In the genomic region with DNA sequence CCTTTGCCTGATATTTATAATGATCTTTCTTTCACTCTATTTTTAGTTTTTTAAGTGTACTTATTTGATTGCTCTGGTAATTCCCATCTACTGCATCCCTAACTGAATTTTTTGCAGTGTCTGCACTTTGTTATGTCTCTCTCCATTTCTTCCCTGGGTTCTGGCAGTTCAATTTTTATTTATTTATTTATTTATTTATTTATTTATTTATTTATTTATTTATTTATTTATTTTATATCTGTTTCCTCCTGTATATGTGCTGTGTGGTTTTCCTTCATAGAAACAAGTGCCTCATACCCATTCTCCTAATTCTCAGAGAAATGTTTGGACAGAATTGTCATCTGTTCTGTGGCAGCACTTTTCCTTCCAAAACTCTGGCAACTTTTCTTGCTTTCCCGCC, we compare ENCODE assay signal across 17 cellular contexts.
DNase-seq lines count a peak whose midpoint lies in the region; TF ChIP-seq lines count a peak whose summit lies in the region.
"Had no signal": no experiment of that assay in that cellular context is flagged by ENCODE, and none has a peak within 500 bp of the region (broad histone marks: within the 10 kb centered on the region; RNA-seq: fewer than 3 reads in every experiment).

No MANE protein-coding gene starts in this region.

- H3K27ac ChIP-seq in 22Rv1 (peak overlapping the region; percentile 49), HEK293 (ENCODE audit: extremely low read depth, low read depth, low read length) (no peak overlapping the region), VCaP (peak overlapping the region; percentile 73), esophagus muscularis mucosa (replicated peaks in 1 of 4) (no peak overlapping the region)
- H3K27ac ChIP-seq: BLaER1, C4-2B, GM23248 had no signal

- H3K36me3 ChIP-seq in HEK293 (ENCODE audit: control insufficient read depth in 2 of 2, insufficient read depth in 1 of 2, low read length in 2 of 2) (no peaks in the 10 kb centered on the region), esophagus muscularis mucosa (no peaks in the 10 kb centered on the region)
- H3K36me3 ChIP-seq: BLaER1 had no signal

- H3K27me3 ChIP-seq in esophagus muscularis mucosa, result no peaks in the 10 kb centered on the region
- H3K27me3 ChIP-seq: BLaER1 had no signal

- 85% methylated on average over 1 of the region's 1 CpG for WGBS in esophagus muscularis mucosa

- H3K4me1 ChIP-seq in HEK293 (ENCODE audit: control insufficient read depth, insufficient read depth, low read length), result no peaks in the 10 kb centered on the region
- H3K4me1 ChIP-seq in esophagus muscularis mucosa, result no peaks in the 10 kb centered on the region
- H3K4me1 ChIP-seq: BLaER1, Caco-2 had no signal

- TF ChIP-seq CTCF in 22Rv1 (IDR thresholded peaks at IDR 0.05), result no peak
- TF ChIP-seq CTCF in HEK293 (tag by site-specific recombination; IDR thresholded peaks at IDR 0.05), result no peak
- TF ChIP-seq CTCF in VCaP (conservative IDR thresholded peaks at IDR 0.05), result no peak
- no peak for TF ChIP-seq CTCF in esophagus muscularis mucosa (IDR thresholded peaks at IDR 0.05)

- intact Hi-C loops in head of caudate nucleus (cut with DNase I), result no loop called here
- intact Hi-C loops in esophagus muscularis mucosa (cut with DNase I), result no loop called here

- no peaks in the 10 kb centered on the region for H3K9me3 ChIP-seq in HEK293 (ENCODE audit: control insufficient read depth, insufficient read depth, low read depth, low read length)
- no peaks in the 10 kb centered on the region for H3K9me3 ChIP-seq in esophagus muscularis mucosa
- H3K9me3 ChIP-seq: BLaER1, Caco-2 had no signal

- no peak overlapping the region for H3K4me3 ChIP-seq in HEK293 (ENCODE audit: low read depth, low read length)
- H3K4me3 ChIP-seq in esophagus muscularis mucosa, result no peak overlapping the region
- H3K4me3 ChIP-seq: BLaER1, GM23248 had no signal

- CTCF ChIA-PET in HEK293 (lab: Yijun Ruan, JAX), result no interaction called here

- DNase-seq in head of caudate nucleus, result no peak
- DNase-seq in hypothalamus (lab: John Stamatoyannopoulos, UW), result no peak
- DNase-seq in esophagus muscularis mucosa (ENCODE audit: extremely low spot score), result no peak
- DNase-seq: 8988T; Caco-2; CD4-positive, CD25-positive, alpha-beta regulatory T cell; CD8-positive, alpha-beta T cell; DMS153; DND-41; GM23248; H9; HFFc6 had no signal

- TF ChIP-seq POLR2A in esophagus muscularis mucosa (IDR thresholded peaks at IDR 0.05; ENCODE audit: low read depth), result no peak

- TF ChIP-seq EP300 in esophagus muscularis mucosa (IDR thresholded peaks at IDR 0.05), result no peak

- POLR2A ChIA-PET in HEK293 (lab: Yijun Ruan, JAX), result no interaction called here

TF ChIP-seq in HEK293, 187 proteins besides CTCF, POLR2A, EP300 and RAD21 (continues in another document):
- TF ChIP-seq ZBTB8A (tag by site-specific recombination; IDR thresholded peaks at IDR 0.05) (peak; percentile 69; the same call in 1 of the 2 replicates), ZNF394 (tag by site-specific recombination; IDR thresholded peaks at IDR 0.05; ENCODE audit: borderline replicate concordance) (peak; percentile 89), GLI2 (tag by site-specific recombination; IDR thresholded peaks at IDR 0.05; ENCODE audit: borderline replicate concordance, low read depth) (peak; percentile 32; the same call in 1 of the 2 replicates), ZNF19 (tag by site-specific recombination; IDR thresholded peaks at IDR 0.05; ENCODE audit: low read depth) (0 out of 2 replicates have a peak, but pooled peaks have one; percentile 42), ZNF571 (tag by site-specific recombination; IDR thresholded peaks at IDR 0.05) (no peak), BCL11B (tag by site-specific recombination; IDR thresholded peaks at IDR 0.05; ENCODE audit: low read depth) (no peak), ZNF654 (tag by site-specific recombination; IDR thresholded peaks at IDR 0.05; ENCODE audit: low read depth) (peak; percentile 26; the same call in 1 of the 2 replicates), ZNF560 (tag by site-specific recombination; IDR thresholded peaks at IDR 0.05; ENCODE audit: borderline replicate concordance) (0 out of 2 replicates have a peak, but pooled peaks have one; percentile 35), ZNF549 (tag by site-specific recombination; IDR thresholded peaks at IDR 0.05) (no peak), ZXDB (tag by site-specific recombination; IDR thresholded peaks at IDR 0.05) (peak; percentile 56), ZNF2 (tag by site-specific recombination; IDR thresholded peaks at IDR 0.05) (no peak), ZNF37A (tag by site-specific recombination; IDR thresholded peaks at IDR 0.05) (no peak), ZNF544 (tag by site-specific recombination; IDR thresholded peaks at IDR 0.05) (no peak), HOXD13 (CRISPR knock-in tag; IDR thresholded peaks at IDR 0.05; ENCODE audit: borderline replicate concordance) (no peak)
- TF ChIP-seq, protein P1, sequence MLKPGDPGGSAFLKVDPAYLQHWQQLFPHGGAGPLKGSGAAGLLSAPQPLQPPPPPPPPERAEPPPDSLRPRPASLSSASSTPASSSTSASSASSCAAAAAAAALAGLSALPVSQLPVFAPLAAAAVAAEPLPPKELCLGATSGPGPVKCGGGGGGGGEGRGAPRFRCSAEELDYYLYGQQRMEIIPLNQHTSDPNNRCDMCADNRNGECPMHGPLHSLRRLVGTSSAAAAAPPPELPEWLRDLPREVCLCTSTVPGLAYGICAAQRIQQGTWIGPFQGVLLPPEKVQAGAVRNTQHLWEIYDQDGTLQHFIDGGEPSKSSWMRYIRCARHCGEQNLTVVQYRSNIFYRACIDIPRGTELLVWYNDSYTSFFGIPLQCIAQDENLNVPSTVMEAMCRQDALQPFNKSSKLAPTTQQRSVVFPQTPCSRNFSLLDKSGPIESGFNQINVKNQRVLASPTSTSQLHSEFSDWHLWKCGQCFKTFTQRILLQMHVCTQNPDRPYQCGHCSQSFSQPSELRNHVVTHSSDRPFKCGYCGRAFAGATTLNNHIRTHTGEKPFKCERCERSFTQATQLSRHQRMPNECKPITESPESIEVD (tag by site-specific recombination; IDR thresholded peaks at IDR 0.05), result no peak
- TF ChIP-seq, protein P2, sequence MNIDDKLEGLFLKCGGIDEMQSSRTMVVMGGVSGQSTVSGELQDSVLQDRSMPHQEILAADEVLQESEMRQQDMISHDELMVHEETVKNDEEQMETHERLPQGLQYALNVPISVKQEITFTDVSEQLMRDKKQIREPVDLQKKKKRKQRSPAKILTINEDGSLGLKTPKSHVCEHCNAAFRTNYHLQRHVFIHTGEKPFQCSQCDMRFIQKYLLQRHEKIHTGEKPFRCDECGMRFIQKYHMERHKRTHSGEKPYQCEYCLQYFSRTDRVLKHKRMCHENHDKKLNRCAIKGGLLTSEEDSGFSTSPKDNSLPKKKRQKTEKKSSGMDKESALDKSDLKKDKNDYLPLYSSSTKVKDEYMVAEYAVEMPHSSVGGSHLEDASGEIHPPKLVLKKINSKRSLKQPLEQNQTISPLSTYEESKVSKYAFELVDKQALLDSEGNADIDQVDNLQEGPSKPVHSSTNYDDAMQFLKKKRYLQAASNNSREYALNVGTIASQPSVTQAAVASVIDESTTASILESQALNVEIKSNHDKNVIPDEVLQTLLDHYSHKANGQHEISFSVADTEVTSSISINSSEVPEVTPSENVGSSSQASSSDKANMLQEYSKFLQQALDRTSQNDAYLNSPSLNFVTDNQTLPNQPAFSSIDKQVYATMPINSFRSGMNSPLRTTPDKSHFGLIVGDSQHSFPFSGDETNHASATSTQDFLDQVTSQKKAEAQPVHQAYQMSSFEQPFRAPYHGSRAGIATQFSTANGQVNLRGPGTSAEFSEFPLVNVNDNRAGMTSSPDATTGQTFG (tag by site-specific recombination; IDR thresholded peaks at IDR 0.05; ENCODE audit: borderline replicate concordance), result no peak
- TF ChIP-seq, protein P3, sequence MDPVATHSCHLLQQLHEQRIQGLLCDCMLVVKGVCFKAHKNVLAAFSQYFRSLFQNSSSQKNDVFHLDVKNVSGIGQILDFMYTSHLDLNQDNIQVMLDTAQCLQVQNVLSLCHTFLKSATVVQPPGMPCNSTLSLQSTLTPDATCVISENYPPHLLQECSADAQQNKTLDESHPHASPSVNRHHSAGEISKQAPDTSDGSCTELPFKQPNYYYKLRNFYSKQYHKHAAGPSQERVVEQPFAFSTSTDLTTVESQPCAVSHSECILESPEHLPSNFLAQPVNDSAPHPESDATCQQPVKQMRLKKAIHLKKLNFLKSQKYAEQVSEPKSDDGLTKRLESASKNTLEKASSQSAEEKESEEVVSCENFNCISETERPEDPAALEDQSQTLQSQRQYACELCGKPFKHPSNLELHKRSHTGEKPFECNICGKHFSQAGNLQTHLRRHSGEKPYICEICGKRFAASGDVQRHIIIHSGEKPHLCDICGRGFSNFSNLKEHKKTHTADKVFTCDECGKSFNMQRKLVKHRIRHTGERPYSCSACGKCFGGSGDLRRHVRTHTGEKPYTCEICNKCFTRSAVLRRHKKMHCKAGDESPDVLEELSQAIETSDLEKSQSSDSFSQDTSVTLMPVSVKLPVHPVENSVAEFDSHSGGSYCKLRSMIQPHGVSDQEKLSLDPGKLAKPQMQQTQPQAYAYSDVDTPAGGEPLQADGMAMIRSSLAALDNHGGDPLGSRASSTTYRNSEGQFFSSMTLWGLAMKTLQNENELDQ (tag by site-specific recombination; IDR thresholded peaks at IDR 0.05; ENCODE audit: low read depth), result no peak

Comparison
In these comparisons a context has a peak if more than half of its experiments do, and no peak if none do; other contexts are left out.
1. H3K27ac ChIP-seq: peak in 22Rv1 (single experiment) and VCaP (single experiment); none in HEK293 (single experiment) and esophagus muscularis mucosa (0 of 4).